ENCODE assay signal across 1 cellular context in genomic region chr10:112739219-112739969, GRCh38.
TF ChIP-seq lines count a peak whose summit lies in the region.

No MANE protein-coding gene starts in this region.

TF ChIP-seq in HepG2, 621 proteins besides CTCF, POLR2A, EP300 and RAD21 (continued from another document and continues in another):
- TF ChIP-seq ZBTB43 (CRISPR knock-in tag; conservative IDR thresholded peaks at IDR 0.05), result peak; percentile 96
- TF ChIP-seq ZFP36L2 (CRISPR knock-in tag; IDR thresholded peaks at IDR 0.05), result no peak
- TF ChIP-seq ZNF281 (CRISPR knock-in tag; IDR thresholded peaks at IDR 0.05; ENCODE audit: borderline replicate concordance), result peak; percentile 68; the same call in 1 of the 2 replicates
- TF ChIP-seq ARNTL (CRISPR knock-in tag; IDR thresholded peaks at IDR 0.05), result peak; percentile 28; the same call in 1 of the 2 replicates
- no peak for TF ChIP-seq ZNF660 (CRISPR knock-in tag; IDR thresholded peaks at IDR 0.05; ENCODE audit: borderline replicate concordance, low read depth)
- peak; percentile 58; the same call in 1 of the 2 replicates for TF ChIP-seq MIER2 (CRISPR knock-in tag; IDR thresholded peaks at IDR 0.05)
- peak; percentile 86 for TF ChIP-seq BRD4 (CRISPR knock-in tag; IDR thresholded peaks at IDR 0.05)
- TF ChIP-seq RCOR2 (CRISPR knock-in tag; IDR thresholded peaks at IDR 0.05), result peak; percentile 91
- no peak for TF ChIP-seq ZNF597 (CRISPR knock-in tag; IDR thresholded peaks at IDR 0.05)
- TF ChIP-seq CENPT (CRISPR knock-in tag; IDR thresholded peaks at IDR 0.05; ENCODE audit: low read depth), result no peak
- TF ChIP-seq PAXIP1 (CRISPR knock-in tag; conservative IDR thresholded peaks at IDR 0.05), result peak; percentile 99
- TF ChIP-seq MED8 (CRISPR knock-in tag; IDR thresholded peaks at IDR 0.05; ENCODE audit: insufficient replicate concordance), result no peak
- TF ChIP-seq ZNF121 (CRISPR knock-in tag; IDR thresholded peaks at IDR 0.05), result no peak
- no peak for TF ChIP-seq MAFF (IDR thresholded peaks at IDR 0.05; ENCODE audit: low read depth, low read length)
- peak; percentile 98 for TF ChIP-seq NCOA2 (CRISPR knock-in tag; IDR thresholded peaks at IDR 0.05)
- TF ChIP-seq PRDM4 (CRISPR knock-in tag; IDR thresholded peaks at IDR 0.05; ENCODE audit: borderline replicate concordance), result no peak
- peak; percentile 77; the same call in 1 of the 2 replicates for TF ChIP-seq ATF2 (CRISPR knock-in tag; IDR thresholded peaks at IDR 0.05)
- no peak for TF ChIP-seq SNAPC4 (CRISPR knock-in tag; IDR thresholded peaks at IDR 0.05)
- 0 out of 2 replicates have a peak, but pooled peaks have one; percentile 19 for TF ChIP-seq HBP1 (CRISPR knock-in tag; IDR thresholded peaks at IDR 0.05; ENCODE audit: low read depth)
- no peak for TF ChIP-seq ZNF207 (IDR thresholded peaks at IDR 0.05; ENCODE audit: borderline replicate concordance)
- no peak for TF ChIP-seq RFXANK (CRISPR knock-in tag; IDR thresholded peaks at IDR 0.05)
- peak; percentile 88 for TF ChIP-seq ZNF331 (CRISPR knock-in tag; IDR thresholded peaks at IDR 0.05)
- TF ChIP-seq RFX1 (IDR thresholded peaks at IDR 0.05), result no peak
- peak; percentile 68 for TF ChIP-seq ZBTB10 (CRISPR knock-in tag; IDR thresholded peaks at IDR 0.05; ENCODE audit: borderline replicate concordance)
- TF ChIP-seq ATF6 (CRISPR knock-in tag; conservative IDR thresholded peaks at IDR 0.05), result no peak
- TF ChIP-seq KLF11 (CRISPR knock-in tag; IDR thresholded peaks at IDR 0.05), result no peak
